Comparison of ENCODE assay signal across 25 cellular contexts in genomic region chr2:71846072-71846471, GRCh38.
"Had no signal": no experiment of that assay in that cellular context is flagged by ENCODE, and none has a peak within 500 bp of the region (broad histone marks: within the 10 kb centered on the region; RNA-seq: fewer than 3 reads in every experiment).

No MANE protein-coding gene starts in this region.

- H3K9me3 ChIP-seq: esophagus squamous epithelium, gastroesophageal sphincter, heart left ventricle, left lung, lower lobe of right lung, mucosa of descending colon had no signal

- H3K4me3 ChIP-seq: coronary artery, dorsolateral prefrontal cortex, esophagus squamous epithelium, gastroesophageal sphincter, heart left ventricle, hepatocyte, left lung, lower lobe of right lung, mucosa of descending colon had no signal

- FAIRE-seq: colon, endothelial cell of umbilical vein, frontal cortex, kidney had no signal

- H3K36me3 Mint-ChIP-seq: immature natural killer cell; mesothelial cell of epicardium; naive B cell; naive thymus-derived CD8-positive, alpha-beta T cell had no signal

- H3K27ac ChIP-seq: coronary artery, dorsolateral prefrontal cortex, esophagus squamous epithelium, gastroesophageal sphincter, heart left ventricle, hepatocyte, left lung, lower lobe of right lung had no signal

- DNase-seq: dermis blood vessel endothelial cell; effector CD8-positive, alpha-beta T cell; effector memory CD8-positive, alpha-beta T cell; esophagus squamous epithelium; heart left ventricle; hypothalamus; immature natural killer cell; kidney; kidney glomerular epithelial cell; left colon; left lung; left ventricle myocardium superior; lower lobe of right lung; mesenchymal stem cell; mucosa of descending colon; naive B cell; naive thymus-derived CD8-positive, alpha-beta T cell had no signal

- H3K4me2 ChIP-seq: hepatocyte had no signal

- H3K27me3 ChIP-seq: dorsolateral prefrontal cortex, gastroesophageal sphincter, hepatocyte, left lung had no signal

- H3K4me1 Mint-ChIP-seq: immature natural killer cell; naive B cell; naive thymus-derived CD8-positive, alpha-beta T cell had no signal

- H3K4me1 ChIP-seq: left lung had no signal

- H3K36me3 ChIP-seq: esophagus squamous epithelium, gastroesophageal sphincter, heart left ventricle, left lung, lower lobe of right lung had no signal

- ATAC-seq: effector memory CD8-positive, alpha-beta T cell; left colon; left lung; left ventricle myocardium superior; lower lobe of right lung; mucosa of descending colon; naive thymus-derived CD8-positive, alpha-beta T cell had no signal

- H3K4me3 Mint-ChIP-seq: effector memory CD8-positive, alpha-beta T cell; immature natural killer cell; mesothelial cell of epicardium; naive B cell; naive thymus-derived CD8-positive, alpha-beta T cell had no signal

- H2AFZ ChIP-seq: hepatocyte had no signal

- H3K9me3 Mint-ChIP-seq: effector memory CD8-positive, alpha-beta T cell had no signal

- H3K27ac Mint-ChIP-seq: effector memory CD8-positive, alpha-beta T cell; immature natural killer cell; mesothelial cell of epicardium; naive B cell had no signal
